In genomic region chr17:4921320-4921719, GRCh38 we compare ENCODE assay signal across 1 cellular context.
TF ChIP-seq lines count a peak whose summit lies in the region.

No MANE protein-coding gene starts in this region.

TF ChIP-seq in HepG2, 621 proteins besides CTCF, POLR2A, EP300 and RAD21:
- TF ChIP-seq, protein P1, sequence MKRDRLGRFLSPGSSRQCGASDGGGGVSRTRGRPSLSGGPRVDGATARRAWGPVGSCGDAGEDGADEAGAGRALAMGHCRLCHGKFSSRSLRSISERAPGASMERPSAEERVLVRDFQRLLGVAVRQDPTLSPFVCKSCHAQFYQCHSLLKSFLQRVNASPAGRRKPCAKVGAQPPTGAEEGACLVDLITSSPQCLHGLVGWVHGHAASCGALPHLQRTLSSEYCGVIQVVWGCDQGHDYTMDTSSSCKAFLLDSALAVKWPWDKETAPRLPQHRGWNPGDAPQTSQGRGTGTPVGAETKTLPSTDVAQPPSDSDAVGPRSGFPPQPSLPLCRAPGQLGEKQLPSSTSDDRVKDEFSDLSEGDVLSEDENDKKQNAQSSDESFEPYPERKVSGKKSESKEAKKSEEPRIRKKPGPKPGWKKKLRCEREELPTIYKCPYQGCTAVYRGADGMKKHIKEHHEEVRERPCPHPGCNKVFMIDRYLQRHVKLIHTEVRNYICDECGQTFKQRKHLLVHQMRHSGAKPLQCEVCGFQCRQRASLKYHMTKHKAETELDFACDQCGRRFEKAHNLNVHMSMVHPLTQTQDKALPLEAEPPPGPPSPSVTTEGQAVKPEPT (CRISPR knock-in tag; IDR thresholded peaks at IDR 0.05; ENCODE audit: low read depth) = no peak
- TF ChIP-seq, protein P2, sequence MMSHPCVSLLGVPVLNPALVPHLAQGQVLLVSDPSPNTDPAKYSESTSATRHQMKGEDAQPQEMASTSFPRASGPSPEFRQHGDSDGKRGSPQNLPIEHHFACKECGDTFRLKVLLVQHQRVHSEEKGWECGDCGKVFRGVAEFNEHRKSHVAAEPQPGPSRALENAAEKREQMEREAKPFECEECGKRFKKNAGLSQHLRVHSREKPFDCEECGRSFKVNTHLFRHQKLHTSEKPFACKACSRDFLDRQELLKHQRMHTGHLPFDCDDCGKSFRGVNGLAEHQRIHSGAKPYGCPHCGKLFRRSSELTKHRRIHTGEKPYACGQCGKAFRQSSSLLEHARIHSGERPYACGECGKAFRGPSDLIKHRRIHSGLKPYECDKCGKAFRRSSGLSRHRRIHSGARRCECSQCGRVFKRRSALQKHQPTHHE (CRISPR knock-in tag; IDR thresholded peaks at IDR 0.05; ENCODE audit: borderline replicate concordance) = no peak
- no peak for TF ChIP-seq POLR2AphosphoS5 (IDR thresholded peaks at IDR 0.05; ENCODE audit: low read depth, low read length)
- peak; percentile 53; the same call in 1 of the 2 replicates for TF ChIP-seq ZNF121 (CRISPR knock-in tag; IDR thresholded peaks at IDR 0.05)
- TF ChIP-seq HOMEZ (CRISPR knock-in tag; IDR thresholded peaks at IDR 0.05; ENCODE audit: low read depth) = no peak
- no peak for TF ChIP-seq ZNF484 (CRISPR knock-in tag; IDR thresholded peaks at IDR 0.05; ENCODE audit: borderline replicate concordance, low read depth)
- no peak for TF ChIP-seq STAT6 (CRISPR knock-in tag; IDR thresholded peaks at IDR 0.05; ENCODE audit: borderline replicate concordance)
- TF ChIP-seq SKI (IDR thresholded peaks at IDR 0.05; ENCODE audit: partially characterized antibody) = no peak
